1 cellular context compared by ENCODE assay signal in the genomic region with DNA sequence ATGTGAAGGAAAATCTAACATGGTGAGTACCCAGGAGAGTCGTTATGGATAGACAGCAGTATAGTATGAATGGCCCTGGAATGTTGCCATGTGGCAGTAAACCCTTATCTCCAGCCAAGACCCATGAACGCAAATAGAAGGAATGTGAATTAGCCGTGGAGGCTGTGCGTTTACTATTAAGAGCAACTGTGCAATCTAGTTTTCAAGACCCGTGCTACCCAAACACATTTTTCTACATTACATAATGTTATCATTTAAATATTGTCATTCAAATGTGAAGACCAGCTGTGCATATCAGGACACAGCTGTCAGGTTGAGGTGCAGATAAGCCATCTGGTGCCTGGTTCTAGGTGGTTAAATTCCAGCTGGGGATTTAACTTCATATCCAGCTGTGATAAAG.
TF ChIP-seq lines count a peak whose summit lies in the region.

No MANE protein-coding gene starts in this region.

TF ChIP-seq in IMR-90, 13 proteins besides CTCF, POLR2A, EP300 and RAD21:
- TF ChIP-seq, protein P1, sequence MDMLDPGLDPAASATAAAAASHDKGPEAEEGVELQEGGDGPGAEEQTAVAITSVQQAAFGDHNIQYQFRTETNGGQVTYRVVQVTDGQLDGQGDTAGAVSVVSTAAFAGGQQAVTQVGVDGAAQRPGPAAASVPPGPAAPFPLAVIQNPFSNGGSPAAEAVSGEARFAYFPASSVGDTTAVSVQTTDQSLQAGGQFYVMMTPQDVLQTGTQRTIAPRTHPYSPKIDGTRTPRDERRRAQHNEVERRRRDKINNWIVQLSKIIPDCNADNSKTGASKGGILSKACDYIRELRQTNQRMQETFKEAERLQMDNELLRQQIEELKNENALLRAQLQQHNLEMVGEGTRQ (IDR thresholded peaks at IDR 0.05; ENCODE audit: low read depth, low read length): no peak
- no peak for TF ChIP-seq BHLHE40 (IDR thresholded peaks at IDR 0.05; ENCODE audit: low read depth, low read length)
- TF ChIP-seq, protein P2, sequence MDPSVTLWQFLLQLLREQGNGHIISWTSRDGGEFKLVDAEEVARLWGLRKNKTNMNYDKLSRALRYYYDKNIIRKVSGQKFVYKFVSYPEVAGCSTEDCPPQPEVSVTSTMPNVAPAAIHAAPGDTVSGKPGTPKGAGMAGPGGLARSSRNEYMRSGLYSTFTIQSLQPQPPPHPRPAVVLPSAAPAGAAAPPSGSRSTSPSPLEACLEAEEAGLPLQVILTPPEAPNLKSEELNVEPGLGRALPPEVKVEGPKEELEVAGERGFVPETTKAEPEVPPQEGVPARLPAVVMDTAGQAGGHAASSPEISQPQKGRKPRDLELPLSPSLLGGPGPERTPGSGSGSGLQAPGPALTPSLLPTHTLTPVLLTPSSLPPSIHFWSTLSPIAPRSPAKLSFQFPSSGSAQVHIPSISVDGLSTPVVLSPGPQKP (IDR thresholded peaks at IDR 0.05; ENCODE audit: borderline replicate concordance, low read depth, low read length): no peak
- no peak for TF ChIP-seq RFX5 (IDR thresholded peaks at IDR 0.05; ENCODE audit: low read depth, low read length)
- no peak for TF ChIP-seq CHD1 (IDR thresholded peaks at IDR 0.05; ENCODE audit: low read depth, low read length)
- no peak for TF ChIP-seq CEBPB (IDR thresholded peaks at IDR 0.05; ENCODE audit: low read depth, low read length)
- TF ChIP-seq MAZ (IDR thresholded peaks at IDR 0.05; ENCODE audit: borderline replicate concordance, low read depth, low read length): no peak
